ENCODE assay signal across 11 cellular contexts in the genomic region with DNA sequence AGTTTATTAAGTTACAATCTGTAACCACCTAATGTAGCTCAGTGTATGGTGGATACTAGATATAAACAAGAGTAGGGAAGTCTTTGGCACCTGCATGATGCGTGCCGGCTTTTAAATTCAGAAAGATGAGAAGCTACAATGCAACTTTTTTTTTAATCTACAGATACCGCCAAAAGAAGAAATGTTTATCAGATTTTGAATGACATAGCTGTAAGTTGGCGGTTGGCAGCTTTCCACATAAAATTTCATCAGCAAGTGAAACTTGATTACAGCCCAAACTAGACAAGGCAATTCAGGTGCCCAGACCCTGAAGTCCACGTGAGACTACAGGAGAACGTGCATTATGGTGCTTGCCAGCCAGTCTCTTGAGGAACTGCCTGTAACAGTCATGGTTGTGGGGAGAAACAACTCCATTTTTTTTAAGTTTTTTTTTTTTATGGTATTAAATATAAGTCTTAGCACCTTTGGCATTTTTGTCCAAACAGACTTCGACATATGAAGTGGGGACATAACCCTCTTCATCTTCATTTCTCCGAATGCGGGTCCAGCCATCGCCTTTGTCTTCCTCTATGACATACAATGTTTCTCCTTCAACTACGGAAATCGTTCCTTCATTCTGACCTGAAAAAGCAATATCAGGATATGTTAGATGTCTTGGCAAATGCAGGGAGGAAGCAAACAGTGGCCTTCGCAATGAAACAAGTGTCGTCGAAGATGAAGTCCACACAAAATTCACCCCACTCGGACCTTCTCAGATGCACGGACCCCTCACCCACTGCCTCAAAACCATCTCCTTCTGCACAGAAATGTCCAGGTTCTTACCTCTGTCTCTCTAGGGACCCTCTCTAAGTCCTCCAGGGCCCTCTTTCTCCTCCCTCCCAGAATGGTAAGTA.
DNase-seq lines count a peak whose midpoint lies in the region; ATAC-seq and TF ChIP-seq lines count a peak whose summit lies in the region.
"Had no signal": no experiment of that assay in that cellular context is flagged by ENCODE, and none has a peak within 500 bp of the region (broad histone marks: within the 10 kb centered on the region; RNA-seq: fewer than 3 reads in every experiment).

No MANE protein-coding gene starts in this region.

- H3K27me3 Mint-ChIP-seq in activated T-cell treated with anti-CD3 and anti-CD28 coated beads, Interleukin-2, amount 50 U/mL, for 72 hours (ENCODE audit: low read depth) = no peaks in the 10 kb centered on the region
- H3K27me3 Mint-ChIP-seq in endothelial cell (ENCODE audit: unreplicated experiment) = peaks cover 12% of the 10 kb centered on the region

- no peaks in the 10 kb centered on the region for H3K9me2 ChIP-seq in Karpas-422 (replicated peaks; ENCODE audit: insufficient read depth, low read length)

- H3K4me1 ChIP-seq in A673 (ENCODE audit: insufficient read depth, low read length, poor library complexity, severe bottlenecking) = peaks cover 35% of the 10 kb centered on the region
- peaks cover 46% of the 10 kb centered on the region for H3K4me1 ChIP-seq in Karpas-422 (ENCODE audit: low read length)
- peaks cover 23% of the 10 kb centered on the region for H3K4me1 ChIP-seq in lower lobe of right lung
- H3K4me1 ChIP-seq: BE2C had no signal

- H3K27me3 ChIP-seq in A673 (replicated peaks; ENCODE audit: insufficient read depth, low read depth, low read length, poor library complexity) = no peaks in the 10 kb centered on the region
- H3K27me3 ChIP-seq in Karpas-422 (ENCODE audit: low read length) = no peaks in the 10 kb centered on the region
- no peaks in the 10 kb centered on the region for H3K27me3 ChIP-seq in lower lobe of right lung (ENCODE audit: low read depth)
- H3K27me3 ChIP-seq: BE2C, neural progenitor cell had no signal

- intact Hi-C loops in A673 (cut with micrococcal nuclease; ENCODE audit: unreplicated experiment) (no loop called here), lower lobe of right lung (cut with DNase I) (no loop called here), left colon (cut with DNase I, micrococcal nuclease) (no loop called here)

- H3K36me3 Mint-ChIP-seq in activated T-cell treated with anti-CD3 and anti-CD28 coated beads, Interleukin-2, amount 50 U/mL, for 72 hours (ENCODE audit: insufficient read depth in 2 of 2) = peaks cover 45 to 67% of the 10 kb centered on the region in 2 donors
- H3K36me3 Mint-ChIP-seq in endothelial cell (ENCODE audit: low read depth, unreplicated experiment) = peaks cover 62% of the 10 kb centered on the region

- no peak overlapping the region for H3K9ac ChIP-seq in Karpas-422 (ENCODE audit: low read length)
- H3K9ac ChIP-seq: neural progenitor cell had no signal

- peaks cover 3 to 7% of the 10 kb centered on the region in 2 donors for H3K9me3 Mint-ChIP-seq in activated T-cell treated with anti-CD3 and anti-CD28 coated beads, Interleukin-2, amount 50 U/mL, for 72 hours
- H3K9me3 Mint-ChIP-seq in endothelial cell (ENCODE audit: unreplicated experiment) = no peaks in the 10 kb centered on the region
- H3K9me3 Mint-ChIP-seq: neural progenitor cell had no signal

- TF ChIP-seq CTCF in A673 (conservative IDR thresholded peaks at IDR 0.05; ENCODE audit: low read depth, low read length) (no peak), endothelial cell (IDR thresholded peaks at IDR 0.05; ENCODE audit: unreplicated experiment) (no peak), lower lobe of right lung (IDR thresholded peaks at IDR 0.05) (no peak), RWPE1 (conservative IDR thresholded peaks at IDR 0.05; ENCODE audit: low read depth) (no peak)

- DNase-seq in A673 (ENCODE audit: low spot score) (no peak), Karpas-422 (no peak), endothelial cell (ENCODE audit: low spot score) (no peak), lower lobe of right lung (no peak), left colon (no peak), RWPE1 (ENCODE audit: low spot score) (no peak)
- DNase-seq in activated T-cell treated with anti-CD3 and anti-CD28 coated beads, Interleukin-2, amount 50 U/mL, for 72 hours = peak; percentile 63 to 68
- DNase-seq: BE2C, kidney had no signal

- H3K9me3 ChIP-seq in A673 (ENCODE audit: low read depth, low read length, poor library complexity, severe bottlenecking) = no peaks in the 10 kb centered on the region
- no peaks in the 10 kb centered on the region for H3K9me3 ChIP-seq in Karpas-422 (ENCODE audit: low read length)
- H3K9me3 ChIP-seq in lower lobe of right lung = no peaks in the 10 kb centered on the region
- H3K9me3 ChIP-seq: BE2C had no signal

- POLR2A ChIA-PET in A673 (lab: Charles Lee; ENCODE audit: low non-redundant PET) = no interaction called here
- POLR2A ChIA-PET in RWPE1 (lab: Yijun Ruan, JAX; ENCODE audit: low non-redundant PET) = no interaction called here

- H3K4me1 Mint-ChIP-seq in activated T-cell treated with anti-CD3 and anti-CD28 coated beads, Interleukin-2, amount 50 U/mL, for 72 hours (ENCODE audit: low read depth) = peaks cover 95% of the 10 kb centered on the region
- peaks cover 29% of the 10 kb centered on the region for H3K4me1 Mint-ChIP-seq in endothelial cell (ENCODE audit: unreplicated experiment)

- H3K4me2 ChIP-seq in Karpas-422 (ENCODE audit: low read depth, low read length, poor library complexity, severe bottlenecking) = no peak overlapping the region
- H3K4me2 ChIP-seq: neural progenitor cell had no signal

- H4K20me1 ChIP-seq in Karpas-422 (ENCODE audit: insufficient read depth, low read depth, low read length) = no peaks in the 10 kb centered on the region

- H3K36me3 ChIP-seq in A673 (ENCODE audit: insufficient read depth, low read length, poor library complexity, severe bottlenecking) = peaks cover 80% of the 10 kb centered on the region
- H3K36me3 ChIP-seq in Karpas-422 (ENCODE audit: insufficient read depth, low read length) = peaks cover 37% of the 10 kb centered on the region
- peaks cover 55% of the 10 kb centered on the region for H3K36me3 ChIP-seq in lower lobe of right lung
- H3K36me3 ChIP-seq: neural progenitor cell had no signal

- H2AFZ ChIP-seq in Karpas-422 (ENCODE audit: low read length) = no peak overlapping the region
- H2AFZ ChIP-seq: neural progenitor cell had no signal

- peak; percentile 44 to 52 for ATAC-seq in activated T-cell treated with anti-CD3 and anti-CD28 coated beads, Interleukin-2, amount 50 U/mL, for 72 hours (replicated peaks in 1 of 2)
- no peak for ATAC-seq in lower lobe of right lung
- no peak for ATAC-seq in GM18870 (IDR thresholded peaks at IDR 0.05; ENCODE audit: unreplicated experiment)
- no peak for ATAC-seq in left colon

- peaks cover 11% of the 10 kb centered on the region; the same call in 1 of the 2 replicates for H3K79me2 ChIP-seq in Karpas-422 (ENCODE audit: low read length)

- H3K4me3 Mint-ChIP-seq in activated T-cell treated with anti-CD3 and anti-CD28 coated beads, Interleukin-2, amount 50 U/mL, for 72 hours = peak overlapping the region; percentile 13 to 81
- peak overlapping the region; percentile 62 for H3K4me3 Mint-ChIP-seq in endothelial cell (ENCODE audit: unreplicated experiment)
- H3K4me3 Mint-ChIP-seq: neural progenitor cell had no signal

- peak overlapping the region; percentile 95 for H3K27ac Mint-ChIP-seq in activated T-cell treated with anti-CD3 and anti-CD28 coated beads, Interleukin-2, amount 50 U/mL, for 72 hours
- H3K27ac Mint-ChIP-seq in endothelial cell (ENCODE audit: unreplicated experiment) = peak overlapping the region; percentile 48
- H3K27ac Mint-ChIP-seq: neural progenitor cell had no signal

- H3K4me3 ChIP-seq in A673 (ENCODE audit: low read depth, low read length, poor library complexity, severe bottlenecking) (no peak overlapping the region), Karpas-422 (ENCODE audit: low read length) (no peak overlapping the region), lower lobe of right lung (no peak overlapping the region)
- H3K4me3 ChIP-seq: neural progenitor cell had no signal

- no TSS peak for BruUV-seq in A673 (replicated peaks; lab: Mats Ljungman, UMichigan)

- CTCF ChIA-PET in A673 (lab: Charles Lee) = no interaction called here
- CTCF ChIA-PET in RWPE1 (lab: Yijun Ruan, JAX) = interaction anchor here (0.6 kb wide), 1 partner anchor 186 kb away, joined by 4 read pairs; no protein-coding TSS in a partner anchor

- H3K27ac ChIP-seq in A673 (ENCODE audit: low read depth, low read length, poor library complexity, severe bottlenecking) = peak overlapping the region; percentile 31
- H3K27ac ChIP-seq in Karpas-422 (ENCODE audit: low read length) = peak overlapping the region; percentile 40; the same call in 1 of the 2 replicates
- H3K27ac ChIP-seq in lower lobe of right lung = no peak overlapping the region
- H3K27ac ChIP-seq in RWPE1 = no peak overlapping the region
- H3K27ac ChIP-seq: neural progenitor cell had no signal

Comparison
In these comparisons a context has a peak if more than half of its experiments do, and no peak if none do; other contexts are left out.
1. DNase-seq: peak in activated T-cell treated with anti-CD3 and anti-CD28 coated beads, Interleukin-2, amount 50 U/mL, for 72 hours (2 of 2); none in A673 (single experiment), Karpas-422 (single experiment), endothelial cell (single experiment), lower lobe of right lung (single experiment), left colon (0 of 2) and RWPE1 (single experiment).
2. H3K27ac ChIP-seq: peak in A673 (single experiment) and Karpas-422 (single experiment); none in lower lobe of right lung (single experiment) and RWPE1 (single experiment).
3. ATAC-seq: peak in activated T-cell treated with anti-CD3 and anti-CD28 coated beads, Interleukin-2, amount 50 U/mL, for 72 hours (2 of 2); none in lower lobe of right lung (0 of 2), GM18870 (single experiment) and left colon (single experiment).